In genomic region chr5:9549941-9550340, GRCh38 we compare ENCODE assay signal across 19 cellular contexts. TPM values are rescaled to one million over a fixed set of nuclear protein-coding genes. Genes with fewer than 3 reads are reported as not detected.
DNase-seq lines count a peak whose midpoint lies in the region; ATAC-seq and TF ChIP-seq lines count a peak whose summit lies in the region.
"Had no signal": no experiment of that assay in that cellular context is flagged by ENCODE, and none has a peak within 500 bp of the region (broad histone marks: within the 10 kb centered on the region; RNA-seq: fewer than 3 reads in every experiment).

No MANE protein-coding gene starts in this region.

- intact Hi-C loops in left cardiac atrium (cut with DNase I) = loop anchor here in 1 of 2 donors (10.0 kb wide), 1 partner anchor 195 kb away; no protein-coding TSS in a partner anchor

- H3K27me3 ChIP-seq in smooth muscle cell (ENCODE audit: low read depth) = no peaks in the 10 kb centered on the region
- H3K27me3 ChIP-seq: SJSA1 had no signal

- no peak overlapping the region for H3K4me2 ChIP-seq in smooth muscle cell
- H3K4me2 ChIP-seq: A549 had no signal

- no peak overlapping the region for H3K9ac ChIP-seq in smooth muscle cell (ENCODE audit: low read depth)

- peak; percentile 73 for DNase-seq in ELR (ENCODE audit: low read depth)
- DNase-seq in LHCN-M2 (ENCODE audit: low read depth) = peak; percentile 44
- DNase-seq in choroid plexus epithelial cell (ENCODE audit: low read depth) = peak; percentile 45
- no peak for DNase-seq in smooth muscle cell (lab: John Stamatoyannopoulos, UW; ENCODE audit: unreplicated experiment)
- no peak for DNase-seq in GOT3 (lab: John Stamatoyannopoulos, UW)
- no peak for DNase-seq in SHP77 treated with DMSO at 0.1 percent for 48 hours (lab: John Stamatoyannopoulos, UW)
- no peak for DNase-seq in left cardiac atrium
- DNase-seq: BE2C, Karpas-422, MM.1S, NCI-H1092 treated with DMSO at 0.1 percent for 48 hours, NCI-H1436 treated with DMSO at 0.1 percent for 48 hours, NCI-H2029, NCI-H345, NCI-H524 treated with DMSO at 0.1 percent for 48 hours, OCI-M1 had no signal

- TF ChIP-seq CTCF in choroid plexus epithelial cell (conservative IDR thresholded peaks at IDR 0.05; ENCODE audit: low read depth, low read length) (no peak), smooth muscle cell (IDR thresholded peaks at IDR 0.05; ENCODE audit: borderline replicate concordance, insufficient read depth, poor library complexity, severe bottlenecking) (no peak)

- peaks cover 15% of the 10 kb centered on the region for H4K20me1 ChIP-seq in smooth muscle cell (ENCODE audit: low read depth)

- peak overlapping the region; percentile 14 for H3K27ac ChIP-seq in smooth muscle cell (ENCODE audit: low read depth)
- H3K27ac ChIP-seq: A549, SJSA1 had no signal

- H2AFZ ChIP-seq in smooth muscle cell (ENCODE audit: low read depth) = no peak overlapping the region

- peaks cover 14% of the 10 kb centered on the region for H3K36me3 ChIP-seq in smooth muscle cell (ENCODE audit: low read depth)
- H3K36me3 ChIP-seq: BE2C, HAP-1 had no signal

- H3K4me1 ChIP-seq in smooth muscle cell (ENCODE audit: low read depth) = no peaks in the 10 kb centered on the region
- H3K4me1 ChIP-seq: BE2C, HAP-1 had no signal

- ATAC-seq in left cardiac atrium = no peak
- ATAC-seq: A549 had no signal

- H3K9me3 ChIP-seq in smooth muscle cell (replicated peaks; ENCODE audit: low read depth) = no peaks in the 10 kb centered on the region
- H3K9me3 ChIP-seq: A549, BE2C, HAP-1, SJSA1 had no signal

- peaks cover 5% of the 10 kb centered on the region for H3F3A ChIP-seq in smooth muscle cell (ENCODE audit: low read depth)

- no peak overlapping the region for H3K4me3 ChIP-seq in choroid plexus epithelial cell (ENCODE audit: low read depth, low read length)
- H3K4me3 ChIP-seq in smooth muscle cell = no peak overlapping the region
- H3K4me3 ChIP-seq: A549, HAP-1, SJSA1 had no signal

- H3K79me2 ChIP-seq in smooth muscle cell (ENCODE audit: low read depth) = peaks cover 45% of the 10 kb centered on the region

- WGBS in smooth muscle cell (ENCODE audit: low lambda C conversion rate) = 80% methylated on average over 5 of the region's 5 CpGs

RNA-seq across cellular contexts. Expression of gene SEMA5A, which starts 4.1 kb away (rescaled TPM):
- 11.4 and 12.8 TPM in 2 replicates for total RNA-seq in LHCN-M2 (2014; rRNA removed)
- polyA plus RNA-seq in LHCN-M2 (2012) = 1.2 TPM
- 65.1 and 67.0 TPM in 2 replicates for total RNA-seq in smooth muscle cell
- polyA plus RNA-seq in smooth muscle cell = 21.6 and 34.7 TPM in 2 replicates
- total RNA-seq in left cardiac atrium = 10 to 100 TPM; 16.2 to 19.7 TPM
- polyA plus RNA-seq: A549 had no signal

Comparison
In these comparisons a context has a peak if more than half of its experiments do, and no peak if none do; other contexts are left out.
1. DNase-seq: peak in ELR (single experiment), LHCN-M2 (single experiment) and choroid plexus epithelial cell (single experiment); none in smooth muscle cell (single experiment), GOT3 (single experiment), SHP77 treated with DMSO at 0.1 percent for 48 hours (single experiment) and left cardiac atrium (single experiment).